Comparison of ENCODE assay signal across 1 cellular context in the genomic region with DNA sequence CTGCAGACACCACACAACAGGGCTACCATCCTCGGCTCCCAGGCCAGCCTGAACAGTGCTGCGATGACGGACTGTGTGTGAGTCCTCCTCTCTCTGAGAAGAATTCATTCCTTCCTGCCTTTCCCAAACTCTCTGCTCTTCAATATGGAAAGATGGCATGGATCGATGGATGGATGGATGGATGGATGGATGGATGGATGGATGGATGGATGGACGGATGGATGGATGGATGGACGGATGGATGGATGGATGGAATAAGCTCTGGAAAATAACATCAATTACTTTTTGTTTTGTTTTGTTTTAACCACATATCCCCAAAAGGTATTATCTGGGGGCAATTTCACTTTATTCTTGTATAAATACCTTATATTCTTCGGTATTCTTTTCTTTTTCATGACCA.
TF ChIP-seq lines count a peak whose summit lies in the region.

No MANE protein-coding gene starts in this region.

TF ChIP-seq in HEK293, 187 proteins besides CTCF, POLR2A, EP300 and RAD21 (continued from another document):
- TF ChIP-seq ZNF341 (tag by site-specific recombination; IDR thresholded peaks at IDR 0.05; ENCODE audit: low read depth): no peak
